In the genomic region with DNA sequence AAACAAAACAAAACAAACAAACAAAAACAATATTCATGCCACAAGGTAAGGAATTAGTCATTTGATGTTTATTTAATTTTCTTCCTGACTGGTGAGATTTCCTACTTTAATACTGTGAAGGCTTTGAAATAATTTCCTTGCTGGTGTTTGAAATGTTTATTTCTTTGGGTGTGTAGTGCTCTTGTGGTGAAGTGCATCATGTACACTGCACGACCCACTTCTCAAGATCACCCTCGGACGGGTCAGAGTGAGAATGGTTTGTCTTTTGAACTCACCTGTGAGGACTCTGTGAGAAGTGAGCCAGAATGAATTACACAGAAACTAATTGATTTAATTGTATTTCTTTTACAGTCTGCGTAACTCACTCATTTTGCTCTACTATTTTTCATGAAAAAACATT, we compare ENCODE assay signal across 18 cellular contexts.
A peak's percentile ranks its signal among the peaks of the same experiment; 100 is the strongest.
DNase-seq lines count a peak whose midpoint lies in the region; ATAC-seq, FAIRE-seq and TF ChIP-seq lines count a peak whose summit lies in the region.
"Had no signal": no experiment of that assay in that cellular context is flagged by ENCODE, and none has a peak within 500 bp of the region (broad histone marks: within the 10 kb centered on the region; RNA-seq: fewer than 3 reads in every experiment).

No MANE protein-coding gene starts in this region.

- no peaks in the 10 kb centered on the region for H3K79me1 ChIP-seq in H9 (ENCODE audit: insufficient read depth, low read depth, low read length, poor library complexity, severe bottlenecking)

- no peak overlapping the region for H3K18ac ChIP-seq in H9 (ENCODE audit: insufficient read length, low read depth, low read length)

- H3T11ph ChIP-seq in H9 (ENCODE audit: low read length): no peak overlapping the region

- no peak overlapping the region for H2BK20ac ChIP-seq in H9 (ENCODE audit: low read depth, low read length, poor library complexity, severe bottlenecking)

- H4K8ac ChIP-seq in H9 (replicated peaks; ENCODE audit: insufficient read length, low read depth, low read length): no peak overlapping the region

- no peak overlapping the region for H2BK5ac ChIP-seq in H9 (ENCODE audit: insufficient read length, low read length)

- H3K79me2 ChIP-seq in H9 (ENCODE audit: insufficient read depth, low read length): no peaks in the 10 kb centered on the region
- no peaks in the 10 kb centered on the region for H3K79me2 ChIP-seq in GM12878 (ENCODE audit: control insufficient read depth, insufficient read depth, low read length)

- H2AFZ ChIP-seq in H9 (ENCODE audit: low read length) (no peak overlapping the region), GM12878 (ENCODE audit: control insufficient read depth, low read depth, low read length) (peak overlapping the region; percentile 51)

- H3K23me2 ChIP-seq in H9 (ENCODE audit: insufficient read length, low read depth, low read length, poor library complexity, severe bottlenecking): no peaks in the 10 kb centered on the region

- TF ChIP-seq RAD21 in GM12878 (IDR thresholded peaks at IDR 0.05; ENCODE audit: insufficient read depth, low read depth, low read length): no peak

- intact Hi-C loops in GM12878 (cut with micrococcal nuclease; ENCODE audit: unreplicated experiment) (loop anchor here (5.0 kb wide), 1 partner anchor 156 kb away; no protein-coding TSS in a partner anchor), stomach (cut with DNase I; ENCODE audit: low total_unique reads) (no loop called here), testis (cut with DNase I; ENCODE audit: low total_unique reads) (loop anchor here (5.0 kb wide), 1 partner anchor 224 kb away; no protein-coding TSS in a partner anchor)

- DNase-seq in H9: no peak
- DNase-seq in GM12878 (ENCODE audit: low read depth, low spot score): no peak
- DNase-seq in mesothelial cell of epicardium (ENCODE audit: low spot score in 2 of 2, unreplicated experiment in 2 of 2): no peak
- DNase-seq in stomach: no peak
- DNase-seq in testis: no peak
- DNase-seq in T-helper 17 cell: no peak
- DNase-seq: ACHN; CD4-positive, alpha-beta T cell; NCI-H1436 treated with DMSO at 0.1 percent for 48 hours; NCI-H2081; NCI-H510A treated with DMSO at 0.1 percent for 48 hours; OCI-M1 had no signal

- H3K4me1 ChIP-seq in H9 (ENCODE audit: insufficient read depth, low read length) (no peaks in the 10 kb centered on the region), GM12878 (ENCODE audit: control insufficient read depth, insufficient read depth, low read length) (no peaks in the 10 kb centered on the region), stomach (peaks cover 0 to 23% (median 0%) of the 10 kb centered on the region in 4 donors), testis (no peaks in the 10 kb centered on the region)
- H3K4me1 ChIP-seq: SJSA1 had no signal

- H4K20me1 ChIP-seq in H9 (ENCODE audit: control insufficient read depth, insufficient read depth, insufficient read length): no peaks in the 10 kb centered on the region
- H4K20me1 ChIP-seq in GM12878 (ENCODE audit: control insufficient read depth, insufficient read depth): no peaks in the 10 kb centered on the region

- SMC1A ChIA-PET in GM12878 (lab: Charles Lee; ENCODE audit: uncharacterized antibody, unreplicated experiment): interaction anchor here (0.9 to 3.4 kb wide), 10 partner anchors 8 to 220 kb away, joined by 3 to 36 read pairs (median 4); no protein-coding TSS in a partner anchor

- POLR2A ChIA-PET in GM12878 (lab: Charles Lee): no interaction called here

- no peak overlapping the region for H3K56ac ChIP-seq in H9 (ENCODE audit: insufficient read length, low read depth, low read length)

- TF ChIP-seq CTCF in H9 (conservative IDR thresholded peaks at IDR 0.05) (no peak), GM12878 (IDR thresholded peaks at IDR 0.05 in 2 of 3, conservative IDR thresholded peaks at IDR 0.05 in 1 of 3; ENCODE audit: control insufficient read depth in 2 of 3, extremely low read depth in 1 of 3, insufficient read depth in 1 of 3, low read depth in 3 of 3, low read length in 3 of 3) (no peak), mesothelial cell of epicardium (IDR thresholded peaks at IDR 0.05; ENCODE audit: unreplicated experiment) (no peak), stomach (IDR thresholded peaks at IDR 0.05) (no peak), testis (IDR thresholded peaks at IDR 0.05) (no peak)

- ATAC-seq in GM12878 (no peak), GM21576 (IDR thresholded peaks at IDR 0.05; ENCODE audit: unreplicated experiment) (no peak), T-helper 17 cell (no peak), GM18498 (IDR thresholded peaks at IDR 0.05; ENCODE audit: unreplicated experiment) (no peak)

- H3K9ac ChIP-seq in H9 (ENCODE audit: extremely low read depth, insufficient read length, low read length) (no peak overlapping the region), GM12878 (ENCODE audit: control insufficient read depth, insufficient read depth, low read length) (no peak overlapping the region)

- H3K4me3 ChIP-seq in GM12878 (no peak overlapping the region), stomach (no peak overlapping the region), testis (no peak overlapping the region)
- H3K4me3 ChIP-seq: SJSA1 had no signal

- no peak overlapping the region for H2BK15ac ChIP-seq in H9 (ENCODE audit: low read depth, low read length)

- peak overlapping the region; percentile 9 to 62 (median 35); a peak in 3 of 7 replicates for H3K27ac Mint-ChIP-seq in H9
- peak overlapping the region; percentile 92 for H3K27ac Mint-ChIP-seq in mesothelial cell of epicardium
- H3K27ac Mint-ChIP-seq in T-helper 17 cell: no peak overlapping the region
- H3K27ac Mint-ChIP-seq: B cell; CD4-positive, alpha-beta T cell had no signal

- H2BK12ac ChIP-seq in H9 (ENCODE audit: insufficient read length, low read depth, low read length): no peak overlapping the region

- H3K4me1 Mint-ChIP-seq in H9: peaks cover 13% of the 10 kb centered on the region in 2 experiments
- peaks cover 14% of the 10 kb centered on the region for H3K4me1 Mint-ChIP-seq in mesothelial cell of epicardium
- H3K4me1 Mint-ChIP-seq in T-helper 17 cell: no peaks in the 10 kb centered on the region

- H2AK5ac ChIP-seq in H9 (ENCODE audit: insufficient read length, low read length): no peak overlapping the region

- no TSS peak for BruUV-seq in GM12878 (replicated peaks; lab: Mats Ljungman, UMichigan)

- no peak overlapping the region for H2BK120ac ChIP-seq in H9 (ENCODE audit: low read depth, low read length, poor library complexity, severe bottlenecking)

- RAD21 ChIA-PET in GM12878 (lab: Charles Lee; ENCODE audit: unreplicated experiment): interaction anchor here (1.0 to 2.4 kb wide), 3 partner anchors 11 to 109 kb away, joined by 3 to 25 read pairs (median 4); no protein-coding TSS in a partner anchor

- H3K36me3 ChIP-seq in GM12878 (ENCODE audit: control insufficient read depth in 2 of 2, insufficient read depth in 2 of 2, low read length in 1 of 2): no peaks in the 10 kb centered on the region
- H3K36me3 ChIP-seq in stomach: no peaks in the 10 kb centered on the region
- H3K36me3 ChIP-seq in testis (ENCODE audit: low read depth, missing control alignments): no peaks in the 10 kb centered on the region
- H3K36me3 ChIP-seq: SJSA1 had no signal

- H3K27me3 Mint-ChIP-seq in H9 (ENCODE audit: low read depth) (no peaks in the 10 kb centered on the region), mesothelial cell of epicardium (ENCODE audit: low read depth) (no peaks in the 10 kb centered on the region), T-helper 17 cell (no peaks in the 10 kb centered on the region)
- H3K27me3 Mint-ChIP-seq: B cell; CD4-positive, alpha-beta T cell had no signal

- H4K91ac ChIP-seq in H9 (ENCODE audit: insufficient read length, low read depth, low read length): no peak overlapping the region

- no peak for FAIRE-seq in GM12878 (lab: Jason Lieb, UNC)
- FAIRE-seq: D721Med had no signal

- in situ Hi-C loops in GM12878 (cut with MboI): loop anchor here (10.0 kb wide), 1 partner anchor 232 kb away; no protein-coding TSS in a partner anchor

- H4K5ac ChIP-seq in H9 (ENCODE audit: insufficient read length, low read depth, low read length): no peak overlapping the region

- WGBS in H9 (ENCODE audit: extremely low coverage, insufficient read length, low lambda C conversion rate): no CpG with 5 or more reads among the region's 4 CpGs
- 38% methylated on average over 4 of the region's 4 CpGs for WGBS in GM12878 (ENCODE audit: insufficient coverage, insufficient replicate concordance, low lambda C conversion rate, missing lambda C conversion rate)
- WGBS in stomach, 5 donors: 49 to 71% (median 67%) methylated on average over 4 of the region's 4 CpGs
- 86 to 91% methylated on average over 4 of the region's 4 CpGs for WGBS in testis, 2 donors

- H3K36me3 Mint-ChIP-seq in H9 (ENCODE audit: insufficient read depth in 1 of 3, low read depth in 3 of 3): no peaks in the 10 kb centered on the region
- H3K36me3 Mint-ChIP-seq in mesothelial cell of epicardium: no peaks in the 10 kb centered on the region
- no peaks in the 10 kb centered on the region for H3K36me3 Mint-ChIP-seq in T-helper 17 cell (ENCODE audit: low read depth)

- no peak for TF ChIP-seq POLR2A in GM12878 (IDR thresholded peaks at IDR 0.05; ENCODE audit: low read depth, low read length)
- TF ChIP-seq POLR2A in stomach (IDR thresholded peaks at IDR 0.05): no peak
- no peak for TF ChIP-seq POLR2A in testis (IDR thresholded peaks at IDR 0.05)

- no peak for TF ChIP-seq EP300 in GM12878 (IDR thresholded peaks at IDR 0.05; ENCODE audit: borderline replicate concordance in 1 of 2, control insufficient read depth in 1 of 2, low read depth in 2 of 2, low read length in 2 of 2)
- TF ChIP-seq EP300 in stomach (IDR thresholded peaks at IDR 0.05): no peak

- H3K9me3 ChIP-seq in H9 (ENCODE audit: control insufficient read depth, low read depth, low read length) (no peaks in the 10 kb centered on the region), GM12878 (replicated peaks; ENCODE audit: control insufficient read depth, insufficient read depth, low read length) (no peaks in the 10 kb centered on the region; the same call in 2 of the 3 replicates), stomach (no peaks in the 10 kb centered on the region), testis (no peaks in the 10 kb centered on the region), T-helper 17 cell (ENCODE audit: control insufficient read depth, low read length, poor library complexity, severe bottlenecking) (no peaks in the 10 kb centered on the region)

- H3K9me3 Mint-ChIP-seq in H9 (no peaks in the 10 kb centered on the region), mesothelial cell of epicardium (no peaks in the 10 kb centered on the region)
- H3K9me3 Mint-ChIP-seq: CD4-positive, alpha-beta T cell had no signal

- CTCF ChIA-PET in GM12878 (lab: Yijun Ruan, JAX): interaction anchor here (1.1 to 9.8 kb wide), 4 partner anchors 10 to 156 kb away, joined by 3 to 111 read pairs (median 22); no protein-coding TSS in a partner anchor

- H3K27ac ChIP-seq in H9 (ENCODE audit: insufficient read length, low read depth, low read length) (no peak overlapping the region), GM12878 (ENCODE audit: control insufficient read depth, insufficient read depth) (no peak overlapping the region), stomach (peak overlapping the region in 4 of 5 donors; percentile 9 to 75 (median 46)), testis (no peak overlapping the region)
- H3K27ac ChIP-seq: RWPE1, SJSA1 had no signal

- H3K4me2 ChIP-seq in H9 (ENCODE audit: insufficient read depth, insufficient read length, low read length) (no peak overlapping the region), GM12878 (ENCODE audit: control insufficient read depth, insufficient read depth) (no peak overlapping the region)

- H3K27me3 ChIP-seq in H9 (ENCODE audit: insufficient read depth, low read length): no peaks in the 10 kb centered on the region
- H3K27me3 ChIP-seq in GM12878 (replicated peaks in 1 of 2; ENCODE audit: control insufficient read depth in 2 of 2, insufficient read depth in 2 of 2, low read length in 1 of 2): no peaks in the 10 kb centered on the region
- no peaks in the 10 kb centered on the region for H3K27me3 ChIP-seq in stomach
- H3K27me3 ChIP-seq in testis: no peaks in the 10 kb centered on the region
- H3K27me3 ChIP-seq: SJSA1 had no signal

- H3K14ac ChIP-seq in H9 (ENCODE audit: insufficient read depth, low read length): no peak overlapping the region

- H3K23ac ChIP-seq in H9 (ENCODE audit: insufficient read length, low read depth, low read length): no peak overlapping the region

- no peak overlapping the region for H3K4ac ChIP-seq in H9 (ENCODE audit: low read depth, low read length)

- H3K4me3 Mint-ChIP-seq in H9: no peak overlapping the region
- no peak overlapping the region for H3K4me3 Mint-ChIP-seq in mesothelial cell of epicardium
- H3K4me3 Mint-ChIP-seq in T-helper 17 cell: no peak overlapping the region
- H3K4me3 Mint-ChIP-seq: B cell; CD4-positive, alpha-beta T cell had no signal

Comparison
In these comparisons a context has a peak if more than half of its experiments do, and no peak if none do; other contexts are left out.
1. H3K27ac ChIP-seq: peak in stomach (4 of 5); none in H9 (single experiment), GM12878 (single experiment) and testis (0 of 2).